In the genomic region with DNA sequence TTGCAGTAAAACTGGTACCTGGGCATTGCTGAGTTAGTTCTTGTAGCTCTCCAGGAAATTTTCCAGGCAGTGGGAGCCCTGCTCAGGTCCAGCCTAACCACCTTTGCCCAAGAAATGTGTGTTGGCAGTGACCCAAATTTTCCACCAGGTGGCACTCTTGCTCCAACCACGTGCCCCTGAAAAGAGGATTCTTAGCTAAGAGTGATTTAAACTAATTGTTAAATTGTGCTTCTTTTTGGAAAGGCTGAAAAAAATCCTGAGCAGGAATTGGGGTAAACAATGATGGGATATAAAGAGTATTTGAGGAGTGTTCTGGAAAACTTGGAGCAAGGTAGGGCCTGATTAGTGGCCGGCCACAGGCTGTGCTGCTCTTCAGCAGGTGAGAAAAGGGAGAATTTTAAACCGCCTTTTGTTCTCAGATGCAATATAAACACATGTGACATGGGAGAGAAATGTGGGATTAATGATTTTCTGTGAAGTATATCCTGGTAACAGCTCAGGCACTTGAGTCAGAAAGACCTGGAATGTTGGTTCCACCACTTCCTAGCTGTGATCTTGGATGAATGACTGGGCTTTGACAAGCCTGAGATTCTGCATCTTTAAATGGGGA, we compare ENCODE assay signal across 8 cellular contexts.
DNase-seq lines count a peak whose midpoint lies in the region; ATAC-seq, FAIRE-seq and TF ChIP-seq lines count a peak whose summit lies in the region.

No MANE protein-coding gene starts in this region.

- H3K4me1 Mint-ChIP-seq in activated T-cell treated with anti-CD3 and anti-CD28 coated beads, Interleukin-2, amount 50 U/mL, for 72 hours (ENCODE audit: low read depth) = peaks cover 52% of the 10 kb centered on the region
- peaks cover 44 to 48% of the 10 kb centered on the region in 2 donors for H3K4me1 Mint-ChIP-seq in natural killer cell

- H3K36me3 Mint-ChIP-seq in activated T-cell treated with anti-CD3 and anti-CD28 coated beads, Interleukin-2, amount 50 U/mL, for 72 hours (ENCODE audit: insufficient read depth in 2 of 2) = no peaks in the 10 kb centered on the region
- H3K36me3 Mint-ChIP-seq in natural killer cell = no peaks in the 10 kb centered on the region

- peak; percentile 30 for FAIRE-seq in RCC 7860 (lab: Jason Lieb, UNC)

- no peak overlapping the region for H3K4me3 Mint-ChIP-seq in activated T-cell treated with anti-CD3 and anti-CD28 coated beads, Interleukin-2, amount 50 U/mL, for 72 hours
- no peak overlapping the region for H3K4me3 Mint-ChIP-seq in natural killer cell

- peak; percentile 50 for DNase-seq in GDM1 (lab: John Stamatoyannopoulos, UW)
- DNase-seq in HK-2 (ENCODE audit: unreplicated experiment) = peak; percentile 76
- DNase-seq in RCC 7860 (ENCODE audit: low spot score) = peak; percentile 60
- peak; percentile 67 to 78 for DNase-seq in activated T-cell treated with anti-CD3 and anti-CD28 coated beads, Interleukin-2, amount 50 U/mL, for 72 hours
- DNase-seq in fibroblast of gingiva (ENCODE audit: low read depth) = peak; percentile 39
- peak; percentile 57 for DNase-seq in natural killer cell
- DNase-seq in stimulated activated naive CD4-positive, alpha-beta T cell treated with Interleukin-2 at 50 U/mL for 16 hours (lab: John Stamatoyannopoulos, UW) = peak; percentile 55

- ATAC-seq in activated T-cell treated with anti-CD3 and anti-CD28 coated beads, Interleukin-2, amount 50 U/mL, for 72 hours (replicated peaks in 1 of 2) = peak; percentile 62 to 65
- peak; percentile 72 to 74 (median 73) for ATAC-seq in natural killer cell
- no peak for ATAC-seq in GM18868 (IDR thresholded peaks at IDR 0.05; ENCODE audit: unreplicated experiment)

- intact Hi-C loops in natural killer cell (cut with micrococcal nuclease) = loop anchor here (1.0 to 5.0 kb wide), 6 partner anchors 117 to 677 kb away; a partner anchor contains a TSS

- TF ChIP-seq CTCF in natural killer cell (IDR thresholded peaks at IDR 0.05) = peak; percentile 96

- H3K27me3 Mint-ChIP-seq in activated T-cell treated with anti-CD3 and anti-CD28 coated beads, Interleukin-2, amount 50 U/mL, for 72 hours (ENCODE audit: low read depth) = peaks cover 24% of the 10 kb centered on the region
- H3K27me3 Mint-ChIP-seq in natural killer cell (ENCODE audit: low read depth in 2 of 2) = peaks cover 2 to 7% of the 10 kb centered on the region in 2 donors

- no peak overlapping the region for H3K27ac Mint-ChIP-seq in activated T-cell treated with anti-CD3 and anti-CD28 coated beads, Interleukin-2, amount 50 U/mL, for 72 hours
- no peak overlapping the region for H3K27ac Mint-ChIP-seq in natural killer cell

- H3K9me3 Mint-ChIP-seq in activated T-cell treated with anti-CD3 and anti-CD28 coated beads, Interleukin-2, amount 50 U/mL, for 72 hours = no peaks in the 10 kb centered on the region
- no peaks in the 10 kb centered on the region for H3K9me3 Mint-ChIP-seq in natural killer cell
